In genomic region chr7:35695987-35696386, GRCh38 we compare ENCODE assay signal across 8 cellular contexts. TPM values are rescaled to one million over a fixed set of nuclear protein-coding genes. Genes with fewer than 3 reads are reported as not detected.
DNase-seq lines count a peak whose midpoint lies in the region; ATAC-seq, FAIRE-seq and TF ChIP-seq lines count a peak whose summit lies in the region.

No MANE protein-coding gene starts in this region.

- peak overlapping the region; percentile 72 for H3K4me3 ChIP-seq in cardiac muscle cell
- H3K4me3 ChIP-seq in astrocyte (ENCODE audit: insufficient read depth, low read depth, low read length): peak overlapping the region; percentile 95
- H3K4me3 ChIP-seq in upper lobe of left lung: peak overlapping the region in 3 of 4 donors; percentile 69 to 73 (median 72)

- 76 to 82% methylated on average over 7 of the region's 7 CpGs for WGBS in upper lobe of left lung, 2 donors

- intact Hi-C loops in left cardiac atrium (cut with DNase I): no loop called here

- no peaks in the 10 kb centered on the region for H3K36me3 ChIP-seq in cardiac muscle cell
- H3K36me3 ChIP-seq in astrocyte (ENCODE audit: insufficient read depth, low read length): no peaks in the 10 kb centered on the region
- no peaks in the 10 kb centered on the region for H3K36me3 ChIP-seq in upper lobe of left lung

- H3K27ac Mint-ChIP-seq in astrocyte (ENCODE audit: unreplicated experiment): peak overlapping the region; percentile 95
- peak overlapping the region; percentile 95 for H3K27ac Mint-ChIP-seq in memory B cell

- no peaks in the 10 kb centered on the region for H3K27me3 Mint-ChIP-seq in astrocyte (ENCODE audit: low read depth, unreplicated experiment)
- H3K27me3 Mint-ChIP-seq in memory B cell: no peaks in the 10 kb centered on the region

- peaks cover 9% of the 10 kb centered on the region for H4K20me1 ChIP-seq in astrocyte (ENCODE audit: insufficient read depth, low read length)

- peak overlapping the region; percentile 95 for H3K9ac ChIP-seq in astrocyte (ENCODE audit: low read length)

- H3K4me1 ChIP-seq in cardiac muscle cell (ENCODE audit: low read depth) (peaks cover 15% of the 10 kb centered on the region), astrocyte (ENCODE audit: insufficient read depth, low read length) (peaks cover 30% of the 10 kb centered on the region), upper lobe of left lung (peaks cover 22 to 39% (median 30%) of the 10 kb centered on the region in 4 donors)

- DNase-seq in cardiac muscle cell (ENCODE audit: low read depth in 1 of 2, low spot score in 1 of 2) (no peak), left cardiac atrium (no peak), astrocyte (ENCODE audit: low read depth) (no peak), memory B cell (ENCODE audit: low spot score in 2 of 2) (no peak), upper lobe of left lung (no peak), GOT3 (lab: John Stamatoyannopoulos, UW) (no peak)

- no peak overlapping the region for H3K27ac ChIP-seq in cardiac muscle cell
- no peak overlapping the region for H3K27ac ChIP-seq in astrocyte (ENCODE audit: low read depth, low read length)
- peak overlapping the region in 1 of 4 donors; percentile 97 for H3K27ac ChIP-seq in upper lobe of left lung

- H3K4me1 Mint-ChIP-seq in astrocyte (ENCODE audit: low read depth, unreplicated experiment) (peaks cover 41% of the 10 kb centered on the region), memory B cell (peaks cover 35% of the 10 kb centered on the region)

- H3K4me3 Mint-ChIP-seq in astrocyte (ENCODE audit: unreplicated experiment) (peak overlapping the region; percentile 95), memory B cell (peak overlapping the region; percentile 96)

- peaks cover 49% of the 10 kb centered on the region for H3K79me2 ChIP-seq in astrocyte (ENCODE audit: insufficient read depth, low read length)

- H3K36me3 Mint-ChIP-seq in astrocyte (ENCODE audit: low read depth, unreplicated experiment) (peaks cover 5% of the 10 kb centered on the region), memory B cell (peaks cover 2% of the 10 kb centered on the region)

- peak overlapping the region; percentile 99 for H3K4me2 ChIP-seq in astrocyte (ENCODE audit: low read length)

- TF ChIP-seq EP300 in upper lobe of left lung (IDR thresholded peaks at IDR 0.05): no peak

- H3K27me3 ChIP-seq in cardiac muscle cell (no peaks in the 10 kb centered on the region), astrocyte (ENCODE audit: insufficient read depth, low read length) (no peaks in the 10 kb centered on the region), upper lobe of left lung (no peaks in the 10 kb centered on the region)

- no peak overlapping the region for H2AFZ ChIP-seq in astrocyte (ENCODE audit: low read depth, low read length)

- H3K9me3 Mint-ChIP-seq in astrocyte (ENCODE audit: unreplicated experiment): no peaks in the 10 kb centered on the region
- no peaks in the 10 kb centered on the region for H3K9me3 Mint-ChIP-seq in memory B cell

- FAIRE-seq in astrocyte (lab: Jason Lieb, UNC): no peak

- TF ChIP-seq CTCF in cardiac muscle cell (IDR thresholded peaks at IDR 0.05; ENCODE audit: low read depth, low read length) (no peak), astrocyte (IDR thresholded peaks at IDR 0.05; ENCODE audit: insufficient read depth, low read depth, low read length) (no peak), upper lobe of left lung (IDR thresholded peaks at IDR 0.05) (no peak)

- TF ChIP-seq POLR2A in upper lobe of left lung (IDR thresholded peaks at IDR 0.05): no peak

- ATAC-seq in left cardiac atrium (no peak), memory B cell (ENCODE audit: low read depth) (no peak), upper lobe of left lung (ENCODE audit: low FRiP score in 2 of 2) (no peak), HG02885 (IDR thresholded peaks at IDR 0.05; ENCODE audit: poor library complexity, unreplicated experiment) (no peak), HG02870 (IDR thresholded peaks at IDR 0.05; ENCODE audit: unreplicated experiment) (no peak)

- no peaks in the 10 kb centered on the region for H3K9me3 ChIP-seq in cardiac muscle cell (ENCODE audit: low read depth)
- no peaks in the 10 kb centered on the region for H3K9me3 ChIP-seq in astrocyte (ENCODE audit: insufficient read depth, low read depth, low read length)
- no peaks in the 10 kb centered on the region for H3K9me3 ChIP-seq in upper lobe of left lung

RNA-seq across cellular contexts. Expression of gene HERPUD2, which starts 1.1 kb away (rescaled TPM):
- total RNA-seq in cardiac muscle cell (37.2 and 43.9 TPM in 2 replicates), left cardiac atrium (10 to 100 TPM; 15.6 to 17.3 TPM), astrocyte (28.0 and 29.7 TPM in 2 replicates), upper lobe of left lung (10 to 100 TPM; 29.6 to 63.9 (median 42.2) TPM)
- polyA plus RNA-seq in cardiac muscle cell: 21.7 and 34.0 TPM in 2 replicates
